In genomic region chr12:104167519-104168458, GRCh38 we compare ENCODE assay signal across 23 cellular contexts.
"Had no signal": no experiment of that assay in that cellular context is flagged by ENCODE, and none has a peak within 500 bp of the region (broad histone marks: within the 10 kb centered on the region; RNA-seq: fewer than 3 reads in every experiment).

No MANE protein-coding gene starts in this region.

- FAIRE-seq: bronchial epithelial cell had no signal

- H3K27ac ChIP-seq: adrenal gland, SK-N-MC had no signal

- H3K4me3 Mint-ChIP-seq: activated CD8-positive, alpha-beta T cell treated with anti-CD3 and anti-CD28 coated beads, Interleukin-2, amount 10 ng/mL, durations not matched to agents 7 days and 5 days; activated naive CD8-positive, alpha-beta T cell treated with anti-CD3 and anti-CD28 coated beads, Interleukin-2, amount 10 ng/mL, durations not matched to agents 7 days and 5 days; T-helper 1 cell treated with Interleukin-12 subunit alpha and Interleukin-12 subunit beta and Interleukin-4 antibody, amounts not matched to agents 30 μg/mL and 1 μg/mL, for 36 hours; WTC11 had no signal

- H3K36me3 Mint-ChIP-seq: activated naive CD8-positive, alpha-beta T cell treated with anti-CD3 and anti-CD28 coated beads, Interleukin-2, amount 10 ng/mL, durations not matched to agents 7 days and 5 days; WTC11 had no signal

- H3K36me3 ChIP-seq: adrenal gland had no signal

- H3K4me1 Mint-ChIP-seq: activated naive CD8-positive, alpha-beta T cell treated with anti-CD3 and anti-CD28 coated beads, Interleukin-2, amount 10 ng/mL, durations not matched to agents 7 days and 5 days had no signal

- H3K4me3 ChIP-seq: adrenal gland, SK-N-MC had no signal

- H3K27me3 ChIP-seq: adrenal gland had no signal

- DNase-seq: activated CD4-positive, alpha-beta T cell treated with anti-CD3 and anti-CD28 coated beads for 48 hours; activated CD4-positive, alpha-beta T cell treated with anti-CD3 and anti-CD28 coated beads, Interleukin-2, amount 50 U/mL, for 4 hours; activated CD4-positive, CD25-positive, alpha-beta regulatory T cell treated with anti-CD3 and anti-CD28 coated beads, Interleukin-2, amount 50 U/mL, for 72 hours; activated CD8-positive, alpha-beta memory T cell treated with anti-CD3 and anti-CD28 coated beads, Interleukin-2, amount 50 U/mL, for 48 hours; activated CD8-positive, alpha-beta T cell treated with anti-CD3 and anti-CD28 coated beads, Interleukin-2, amount 10 ng/mL, durations not matched to agents 7 days and 5 days; activated naive CD4-positive, alpha-beta T cell treated with anti-CD3 and anti-CD28 coated beads, Interleukin-2, amount 50 U/mL, for 16 hours; activated naive CD8-positive, alpha-beta T cell treated with anti-CD3 and anti-CD28 coated beads, Interleukin-2, amount 10 ng/mL, durations not matched to agents 7 days and 5 days; activated T-cell treated with anti-CD3 and anti-CD28 coated beads, Interleukin-2, amount 50 U/mL, for 1 hour; adrenal gland; aorta; central memory CD4-positive, alpha-beta T cell; NCI-H1105 treated with DMSO at 0.1 percent for 48 hours; NCI-H1436 treated with DMSO at 0.1 percent for 48 hours; NCI-H1930; NCI-H446; NCI-H524; NCI-H82; RPMI8226; T-helper 9 cell had no signal

- H3K9me3 ChIP-seq: adrenal gland had no signal

- H3K27ac Mint-ChIP-seq: activated CD8-positive, alpha-beta T cell treated with anti-CD3 and anti-CD28 coated beads, Interleukin-2, amount 10 ng/mL, durations not matched to agents 7 days and 5 days; activated naive CD8-positive, alpha-beta T cell treated with anti-CD3 and anti-CD28 coated beads, Interleukin-2, amount 10 ng/mL, durations not matched to agents 7 days and 5 days; T-helper 1 cell treated with Interleukin-12 subunit alpha and Interleukin-12 subunit beta and Interleukin-4 antibody, amounts not matched to agents 30 μg/mL and 1 μg/mL, for 36 hours; WTC11 had no signal

- H3K9me3 Mint-ChIP-seq: activated naive CD8-positive, alpha-beta T cell treated with anti-CD3 and anti-CD28 coated beads, Interleukin-2, amount 10 ng/mL, durations not matched to agents 7 days and 5 days had no signal
